ENCODE assay signal across 16 cellular contexts in genomic region chr5:117107859-117108258, GRCh38.
"Had no signal": no experiment of that assay in that cellular context is flagged by ENCODE, and none has a peak within 500 bp of the region (broad histone marks: within the 10 kb centered on the region; RNA-seq: fewer than 3 reads in every experiment).

No MANE protein-coding gene starts in this region.

- H3K27me3 Mint-ChIP-seq: activated CD8-positive, alpha-beta memory T cell treated with anti-CD3 and anti-CD28 coated beads, Interleukin-2, amount 10 ng/mL, durations not matched to agents 7 days and 5 days; activated naive CD8-positive, alpha-beta T cell; activated T-cell treated with anti-CD3 and anti-CD28 coated beads, Interleukin-2, amount 50 U/mL, for 24 hours; dendritic cell treated with granulocyte-macrophage colony-stimulating factor and Interleukin-4, amounts not matched to agents 40 ng/mL and 50 ng/mL, for 4 days; memory B cell; stimulated activated memory B cell treated with anti-CD40 and anti-IgM and Interleukin-4, amounts not matched to agents 10 μg/mL and 1 μg/mL and 100 μg/mL, for 72 hours; type B pancreatic cell had no signal

- DNase-seq: activated CD8-positive, alpha-beta memory T cell treated with anti-CD3 and anti-CD28 coated beads, Interleukin-2, amount 10 ng/mL, durations not matched to agents 7 days and 5 days; activated effector memory CD4-positive, alpha-beta T cell treated with Interleukin-2 at 50 U/mL for 16 hours; activated T-cell treated with anti-CD3 and anti-CD28 coated beads, Interleukin-2, amount 50 U/mL, for 24 hours; amygdala; erythroblast; kidney; left ventricle myocardium inferior; nephron progenitor cell; psoas muscle; right lobe of liver had no signal

- ATAC-seq: activated CD8-positive, alpha-beta memory T cell treated with anti-CD3 and anti-CD28 coated beads, Interleukin-2, amount 10 ng/mL, durations not matched to agents 7 days and 5 days; psoas muscle; right lobe of liver; stimulated activated memory B cell treated with anti-CD40 and anti-IgM and Interleukin-4, amounts not matched to agents 10 μg/mL and 1 μg/mL and 100 μg/mL, for 72 hours had no signal

- H3K4me3 Mint-ChIP-seq: activated CD8-positive, alpha-beta memory T cell treated with anti-CD3 and anti-CD28 coated beads, Interleukin-2, amount 10 ng/mL, durations not matched to agents 7 days and 5 days; activated naive CD8-positive, alpha-beta T cell; activated T-cell treated with anti-CD3 and anti-CD28 coated beads, Interleukin-2, amount 50 U/mL, for 24 hours; brain; dendritic cell treated with granulocyte-macrophage colony-stimulating factor and Interleukin-4, amounts not matched to agents 40 ng/mL and 50 ng/mL, for 4 days; memory B cell; nephron progenitor cell; stimulated activated memory B cell treated with anti-CD40 and anti-IgM and Interleukin-4, amounts not matched to agents 10 μg/mL and 1 μg/mL and 100 μg/mL, for 72 hours; type B pancreatic cell had no signal

- H3K36me3 Mint-ChIP-seq: activated CD8-positive, alpha-beta memory T cell treated with anti-CD3 and anti-CD28 coated beads, Interleukin-2, amount 10 ng/mL, durations not matched to agents 7 days and 5 days; activated naive CD8-positive, alpha-beta T cell; memory B cell; stimulated activated memory B cell treated with anti-CD40 and anti-IgM and Interleukin-4, amounts not matched to agents 10 μg/mL and 1 μg/mL and 100 μg/mL, for 72 hours; type B pancreatic cell had no signal

- H3K4me3 ChIP-seq: left ventricle myocardium inferior, psoas muscle, right lobe of liver had no signal

- H3K27ac Mint-ChIP-seq: activated CD8-positive, alpha-beta memory T cell treated with anti-CD3 and anti-CD28 coated beads, Interleukin-2, amount 10 ng/mL, durations not matched to agents 7 days and 5 days; activated naive CD8-positive, alpha-beta T cell; activated T-cell treated with anti-CD3 and anti-CD28 coated beads, Interleukin-2, amount 50 U/mL, for 24 hours; brain; dendritic cell treated with granulocyte-macrophage colony-stimulating factor and Interleukin-4, amounts not matched to agents 40 ng/mL and 50 ng/mL, for 4 days; memory B cell; nephron progenitor cell; stimulated activated memory B cell treated with anti-CD40 and anti-IgM and Interleukin-4, amounts not matched to agents 10 μg/mL and 1 μg/mL and 100 μg/mL, for 72 hours; type B pancreatic cell had no signal

- H3K9me3 Mint-ChIP-seq: memory B cell, type B pancreatic cell had no signal

- H3K4me1 Mint-ChIP-seq: activated CD8-positive, alpha-beta memory T cell treated with anti-CD3 and anti-CD28 coated beads, Interleukin-2, amount 10 ng/mL, durations not matched to agents 7 days and 5 days; memory B cell; stimulated activated memory B cell treated with anti-CD40 and anti-IgM and Interleukin-4, amounts not matched to agents 10 μg/mL and 1 μg/mL and 100 μg/mL, for 72 hours had no signal
